29 cellular contexts compared by ENCODE assay signal in genomic region chr1:194333240-194333639, GRCh38.
"Had no signal": no experiment of that assay in that cellular context is flagged by ENCODE, and none has a peak within 500 bp of the region (broad histone marks: within the 10 kb centered on the region; RNA-seq: fewer than 3 reads in every experiment).

No MANE protein-coding gene starts in this region.

- DNase-seq: nephron progenitor cell; occipital lobe; ovary; posterior cingulate gyrus; psoas muscle; right cardiac atrium; right lobe of liver; sigmoid colon; small intestine; stimulated activated CD4-positive, alpha-beta T cell treated with anti-CD3 and anti-CD28 coated beads, Interleukin-15, amount 100 ng/mL, for 24 hours; stimulated activated CD4-positive, alpha-beta T cell treated with anti-CD3 and anti-CD28 coated beads, Interleukin-2, amount 100 ng/mL, for 24 hours; stimulated activated CD4-positive, alpha-beta T cell treated with anti-CD3 and anti-CD28 coated beads, Interleukin-2, amount 100 ng/mL, for 48 hours; stimulated activated CD4-positive, alpha-beta T cell treated with anti-CD3 and anti-CD28 coated beads, Interleukin-4, amount 100 ng/mL, for 24 hours; stimulated activated naive B cell treated with anti-CD40 and anti-IgM and Interleukin-4, amounts not matched to agents 10 μg/mL and 1 μg/mL and 100 μg/mL, for 72 hours; stimulated activated naive CD4-positive, alpha-beta T cell treated with Interleukin-2 at 50 U/mL for 16 hours; stomach; thyroid gland; trophoblast cell; upper lobe of left lung had no signal

- H3K27ac ChIP-seq: neural progenitor cell, ovary, parathyroid adenoma, psoas muscle, right lobe of liver, sigmoid colon, stomach, thoracic aorta, thyroid gland, tibial nerve, upper lobe of left lung, vagina had no signal

- H3K9me3 Mint-ChIP-seq: nephron progenitor cell; neural progenitor cell; stimulated activated effector memory CD8-positive, alpha-beta T cell treated with anti-CD3 and anti-CD28 coated beads, Interleukin-12 subunit alpha, Interleukin-12 subunit beta, amount 100 ng/mL, for 72 hours; stimulated activated naive B cell treated with anti-CD40 and anti-IgM and Interleukin-4, amounts not matched to agents 10 μg/mL and 1 μg/mL and 100 μg/mL, for 72 hours; stimulated activated naive CD8-positive, alpha-beta T cell treated with anti-CD3 and anti-CD28 coated beads, Interleukin-15, Interleukin-2, amounts not matched to agents 100 ng/mL and 50 ng/mL, for 24 hours had no signal

- H3K4me1 ChIP-seq: neural progenitor cell, parathyroid adenoma, psoas muscle, right lobe of liver, sigmoid colon, stomach, thyroid gland, tibial nerve, upper lobe of left lung, vagina had no signal

- H3K27me3 Mint-ChIP-seq: natural killer cell treated with Interleukin-12 subunit alpha and Interleukin-12 subunit beta and Interleukin-15 and Interleukin-18, amount 100 ng/mL, for 72 hours; progenitor cell of endocrine pancreas; stimulated activated naive B cell treated with anti-CD40 and anti-IgM and Interleukin-4, amounts not matched to agents 10 μg/mL and 1 μg/mL and 100 μg/mL, for 72 hours; stimulated activated naive CD8-positive, alpha-beta T cell treated with anti-CD3 and anti-CD28 coated beads, Interleukin-15, Interleukin-2, amounts not matched to agents 100 ng/mL and 50 ng/mL, for 24 hours had no signal

- H2AFZ ChIP-seq: neural progenitor cell, parathyroid adenoma had no signal

- H3K36me3 ChIP-seq: neural progenitor cell, ovary, right lobe of liver, sigmoid colon, stomach, thoracic aorta, thyroid gland, tibial nerve, upper lobe of left lung, vagina had no signal

- H3K36me3 Mint-ChIP-seq: natural killer cell treated with Interleukin-12 subunit alpha and Interleukin-12 subunit beta and Interleukin-15 and Interleukin-18, amount 100 ng/mL, for 72 hours; neural progenitor cell; stimulated activated naive B cell treated with anti-CD40 and anti-IgM and Interleukin-4, amounts not matched to agents 10 μg/mL and 1 μg/mL and 100 μg/mL, for 72 hours had no signal

- H3K27ac Mint-ChIP-seq: natural killer cell treated with Interleukin-12 subunit alpha and Interleukin-12 subunit beta and Interleukin-15 and Interleukin-18, amount 100 ng/mL, for 72 hours; nephron progenitor cell; neural progenitor cell; progenitor cell of endocrine pancreas; stimulated activated effector memory CD8-positive, alpha-beta T cell treated with anti-CD3 and anti-CD28 coated beads, Interleukin-12 subunit alpha, Interleukin-12 subunit beta, amount 100 ng/mL, for 72 hours; stimulated activated naive B cell treated with anti-CD40 and anti-IgM and Interleukin-4, amounts not matched to agents 10 μg/mL and 1 μg/mL and 100 μg/mL, for 72 hours; stimulated activated naive CD8-positive, alpha-beta T cell treated with anti-CD3 and anti-CD28 coated beads, Interleukin-15, Interleukin-2, amounts not matched to agents 100 ng/mL and 50 ng/mL, for 24 hours had no signal

- FAIRE-seq: small intestine, urothelium cell line had no signal

- H3K4me3 ChIP-seq: neural progenitor cell, ovary, psoas muscle, right lobe of liver, sigmoid colon, stomach, thoracic aorta, thyroid gland, tibial nerve, upper lobe of left lung, vagina had no signal

- H3K79me2 ChIP-seq: parathyroid adenoma had no signal

- H3K4me1 Mint-ChIP-seq: nephron progenitor cell; neural progenitor cell; stimulated activated naive B cell treated with anti-CD40 and anti-IgM and Interleukin-4, amounts not matched to agents 10 μg/mL and 1 μg/mL and 100 μg/mL, for 72 hours had no signal

- H3K27me3 ChIP-seq: neural progenitor cell, ovary, right lobe of liver, sigmoid colon, stomach, thyroid gland, tibial nerve, upper lobe of left lung, vagina had no signal

- H3K4me3 Mint-ChIP-seq: natural killer cell treated with Interleukin-12 subunit alpha and Interleukin-12 subunit beta and Interleukin-15 and Interleukin-18, amount 100 ng/mL, for 72 hours; nephron progenitor cell; neural progenitor cell; stimulated activated effector memory CD8-positive, alpha-beta T cell treated with anti-CD3 and anti-CD28 coated beads, Interleukin-12 subunit alpha, Interleukin-12 subunit beta, amount 100 ng/mL, for 72 hours; stimulated activated naive B cell treated with anti-CD40 and anti-IgM and Interleukin-4, amounts not matched to agents 10 μg/mL and 1 μg/mL and 100 μg/mL, for 72 hours; stimulated activated naive CD8-positive, alpha-beta T cell treated with anti-CD3 and anti-CD28 coated beads, Interleukin-15, Interleukin-2, amounts not matched to agents 100 ng/mL and 50 ng/mL, for 24 hours had no signal

- H3K9ac ChIP-seq: neural progenitor cell, parathyroid adenoma had no signal

- H3K4me2 ChIP-seq: neural progenitor cell had no signal

- ATAC-seq: natural killer cell treated with Interleukin-12 subunit alpha and Interleukin-12 subunit beta and Interleukin-15 and Interleukin-18, amount 100 ng/mL, for 72 hours; psoas muscle; right cardiac atrium; right lobe of liver; stimulated activated effector memory CD8-positive, alpha-beta T cell treated with anti-CD3 and anti-CD28 coated beads, Interleukin-12 subunit alpha, Interleukin-12 subunit beta, amount 100 ng/mL, for 72 hours; stimulated activated naive B cell treated with anti-CD40 and anti-IgM and Interleukin-4, amounts not matched to agents 10 μg/mL and 1 μg/mL and 100 μg/mL, for 72 hours had no signal

- H3K9me3 ChIP-seq: ovary, psoas muscle, right lobe of liver, sigmoid colon, stomach, thoracic aorta, thyroid gland, tibial nerve, upper lobe of left lung, vagina had no signal
